ENCODE assay signal across 10 cellular contexts in the genomic region with DNA sequence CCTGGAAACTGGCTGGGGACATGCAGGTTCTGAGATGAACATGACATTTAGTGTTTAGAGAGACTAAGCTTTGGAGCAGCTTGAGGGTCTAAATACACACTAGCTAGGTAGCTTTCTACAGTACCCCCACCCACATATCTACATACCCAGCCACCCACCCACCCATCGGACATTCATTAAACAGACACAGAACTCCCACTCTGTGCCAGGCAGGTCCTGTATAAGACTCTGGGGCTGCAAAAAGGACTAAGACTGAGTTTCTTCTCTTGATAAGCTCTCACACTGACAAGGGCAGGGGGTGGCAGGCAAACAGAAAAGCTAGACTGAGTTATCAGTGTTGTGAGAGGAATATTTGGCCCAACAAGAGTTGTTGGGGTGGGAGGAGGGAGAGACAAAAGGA. TPM values are rescaled to one million over a fixed set of nuclear protein-coding genes. Genes with fewer than 3 reads are reported as not detected.
DNase-seq lines count a peak whose midpoint lies in the region; FAIRE-seq and TF ChIP-seq lines count a peak whose summit lies in the region.
"Had no signal": no experiment of that assay in that cellular context is flagged by ENCODE, and none has a peak within 500 bp of the region (broad histone marks: within the 10 kb centered on the region; RNA-seq: fewer than 3 reads in every experiment).

No MANE protein-coding gene starts in this region.

- TF ChIP-seq CTCF in C4-2B (conservative IDR thresholded peaks at IDR 0.05) (no peak), endothelial cell of umbilical vein (IDR thresholded peaks at IDR 0.05; ENCODE audit: extremely low read depth in 1 of 2, insufficient read depth in 1 of 2, low read depth in 1 of 2, low read length in 2 of 2) (no peak), neutrophil (IDR thresholded peaks at IDR 0.05) (no peak)

- no peak overlapping the region for H3K4me2 ChIP-seq in endothelial cell of umbilical vein (ENCODE audit: insufficient read depth, low read length)

- H3K9me3 ChIP-seq in SK-N-MC (ENCODE audit: low read depth, low read length) (no peaks in the 10 kb centered on the region), endothelial cell of umbilical vein (replicated peaks; ENCODE audit: control insufficient read depth, insufficient read depth, low read length) (no peaks in the 10 kb centered on the region), neutrophil (no peaks in the 10 kb centered on the region)

- peaks cover 99% of the 10 kb centered on the region for H3K79me2 ChIP-seq in endothelial cell of umbilical vein (ENCODE audit: control insufficient read depth, insufficient read depth, low read length)

- BruUV-seq in endothelial cell of umbilical vein (replicated peaks; lab: Mats Ljungman, UMichigan) = no TSS peak

- H3K9ac ChIP-seq in SK-N-MC (ENCODE audit: insufficient read length) (no peak overlapping the region), endothelial cell of umbilical vein (replicated peaks; ENCODE audit: extremely low read depth, insufficient read depth, low read length) (no peak overlapping the region)

- CTCF ChIA-PET in endothelial cell of umbilical vein (lab: Charles Lee) = interaction anchor here (2.8 to 4.8 kb wide), 4 partner anchors 10 to 25 kb away, joined by 14 to 62 read pairs (median 36); a partner anchor contains a TSS

- H3K27ac ChIP-seq in C4-2B (peak overlapping the region; percentile 84), SK-N-MC (peak overlapping the region; percentile 77), endothelial cell of umbilical vein (ENCODE audit: insufficient read depth, low read depth, low read length) (peak overlapping the region; percentile 97), neutrophil (peak overlapping the region; percentile 96)

- peaks cover 6% of the 10 kb centered on the region for H4K20me1 ChIP-seq in endothelial cell of umbilical vein (replicated peaks; ENCODE audit: control insufficient read depth, extremely low read depth, insufficient read depth, low read length)

- H2AFZ ChIP-seq in endothelial cell of umbilical vein (ENCODE audit: low read depth, low read length) = no peak overlapping the region

- H3K36me3 ChIP-seq in SK-N-MC (ENCODE audit: insufficient read depth, low read length) (peaks cover 30% of the 10 kb centered on the region; the same call in 1 of the 2 replicates), endothelial cell of umbilical vein (ENCODE audit: control insufficient read depth in 2 of 2, extremely low read depth in 1 of 2, insufficient read depth in 2 of 2, low read length in 2 of 2) (peaks cover 6 to 7% of the 10 kb centered on the region in 2 experiments), neutrophil (peaks cover 12% of the 10 kb centered on the region)

- DNase-seq in SK-N-MC (ENCODE audit: low read depth, low spot score) (no peak), endothelial cell of umbilical vein (ENCODE audit: low read depth, low spot score) (no peak), AML-193 (lab: John Stamatoyannopoulos, UW) (no peak), NCI-H69 (lab: John Stamatoyannopoulos, UW) (no peak), T1000 (lab: John Stamatoyannopoulos, UW) (no peak), AG08396 (ENCODE audit: low spot score) (no peak)
- DNase-seq: NK-92 treated with Interleukin-12 subunit alpha and Interleukin-12 subunit beta, amount 100 ng/mL, for 24 hours had no signal

- H3K27me3 ChIP-seq in endothelial cell of umbilical vein (ENCODE audit: control insufficient read depth in 2 of 2, insufficient read depth in 2 of 2, low read length in 2 of 2) = no peaks in the 10 kb centered on the region
- no peaks in the 10 kb centered on the region for H3K27me3 ChIP-seq in neutrophil

- intact Hi-C loops in endothelial cell of umbilical vein (cut with micrococcal nuclease) = no loop called here

- no peak overlapping the region for H3K4me3 ChIP-seq in SK-N-MC
- no peak overlapping the region for H3K4me3 ChIP-seq in endothelial cell of umbilical vein (replicated peaks in 1 of 3; ENCODE audit: insufficient read depth in 1 of 3, low read depth in 1 of 3, low read length in 3 of 3)
- H3K4me3 ChIP-seq in neutrophil (ENCODE audit: low read depth in 1 of 2, low read length in 1 of 2) = peak overlapping the region in 1 of 2 experiments; percentile 64

- H3K9me1 ChIP-seq in endothelial cell of umbilical vein (replicated peaks; ENCODE audit: control insufficient read depth, extremely low read depth, insufficient read depth, low read length) = no peaks in the 10 kb centered on the region

- POLR2A ChIA-PET in endothelial cell of umbilical vein (lab: Charles Lee) = no interaction called here

- dilution Hi-C loops in endothelial cell of umbilical vein (cut with MboI; ENCODE audit: extremely low pct_ligation_motif_present, low sequenced_read_pairs) = no loop called here

- TF ChIP-seq POLR2A in endothelial cell of umbilical vein (IDR thresholded peaks at IDR 0.05; ENCODE audit: low read depth, low read length) = no peak

- no peak for FAIRE-seq in endothelial cell of umbilical vein (lab: Jason Lieb, UNC)
- FAIRE-seq: HepG2 had no signal

- peaks cover 48% of the 10 kb centered on the region for H3K4me1 ChIP-seq in endothelial cell of umbilical vein (ENCODE audit: control insufficient read depth, extremely low read depth, insufficient read depth, low read length)
- H3K4me1 ChIP-seq in neutrophil (ENCODE audit: control insufficient read depth in 1 of 2, insufficient read depth in 1 of 2, low read depth in 1 of 2, low read length in 1 of 2) = peaks cover 52 to 53% of the 10 kb centered on the region in 2 experiments

TF ChIP-seq in endothelial cell of umbilical vein, 7 proteins besides CTCF, POLR2A, EP300 and RAD21:
- no peak for TF ChIP-seq EZH2 (IDR thresholded peaks at IDR 0.05; ENCODE audit: borderline replicate concordance, low read depth, low read length, severe bottlenecking)
- TF ChIP-seq POLR2AphosphoS5 (IDR thresholded peaks at IDR 0.05; ENCODE audit: insufficient read depth, low read depth, low read length) = no peak
- TF ChIP-seq, protein P1, sequence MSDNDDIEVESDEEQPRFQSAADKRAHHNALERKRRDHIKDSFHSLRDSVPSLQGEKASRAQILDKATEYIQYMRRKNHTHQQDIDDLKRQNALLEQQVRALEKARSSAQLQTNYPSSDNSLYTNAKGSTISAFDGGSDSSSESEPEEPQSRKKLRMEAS (IDR thresholded peaks at IDR 0.05; ENCODE audit: insufficient read depth, insufficient read length) = no peak
- TF ChIP-seq FOS (IDR thresholded peaks at IDR 0.05; ENCODE audit: borderline replicate concordance, insufficient read depth, low read length) = no peak
- no peak for TF ChIP-seq JUN (IDR thresholded peaks at IDR 0.05; ENCODE audit: borderline replicate concordance, insufficient read depth, insufficient read length, low read depth)
- TF ChIP-seq GATA2 (IDR thresholded peaks at IDR 0.05; ENCODE audit: insufficient read depth, insufficient read length, low read depth, low read length) = no peak
- no peak for TF ChIP-seq MYC (IDR thresholded peaks at IDR 0.05; ENCODE audit: low read depth, low read length)

RNA-seq across cellular contexts. Expression of a gene that starts 6.7 kb away (rescaled TPM):
- total RNA-seq in endothelial cell of umbilical vein = 193 and 199 TPM in 2 replicates
- 69.7 and 72.8 TPM in 2 replicates for polyA plus RNA-seq in endothelial cell of umbilical vein
- 83.1 and 87.7 TPM in 2 replicates for polyA plus RNA-seq in endothelial cell of umbilical vein (2011; cell fraction: cytosol; rRNA removed)
- 96.6 and 103 TPM in 2 replicates for polyA plus RNA-seq in endothelial cell of umbilical vein (2011; cell fraction: nucleus; rRNA removed)
- 92.9 and 99.3 TPM in 2 replicates for polyA plus RNA-seq in endothelial cell of umbilical vein (2012)
- 30.7 and 35.9 TPM in 2 replicates for polyA minus RNA-seq in endothelial cell of umbilical vein
- polyA minus RNA-seq in endothelial cell of umbilical vein (2011; cell fraction: cytosol; rRNA and poly(A)+ RNA removed) = 29.4 TPM
- polyA minus RNA-seq in endothelial cell of umbilical vein (2011; cell fraction: nucleus; rRNA and poly(A)+ RNA removed) = 23.7 and 46.5 TPM in 2 replicates

RNA-seq across cellular contexts. Expression of a gene that starts 13.4 kb away (rescaled TPM):
- 87.7 and 93.4 TPM in 2 replicates for total RNA-seq in endothelial cell of umbilical vein
- 89.3 and 125 TPM in 2 replicates for polyA plus RNA-seq in endothelial cell of umbilical vein
- 108 and 132 TPM in 2 replicates for polyA plus RNA-seq in endothelial cell of umbilical vein (2011; cell fraction: cytosol; rRNA removed)
- polyA plus RNA-seq in endothelial cell of umbilical vein (2011; cell fraction: nucleus; rRNA removed) = 63.6 and 73.8 TPM in 2 replicates
- 92.2 and 107 TPM in 2 replicates for polyA plus RNA-seq in endothelial cell of umbilical vein (2012)
- polyA minus RNA-seq in endothelial cell of umbilical vein = 39.8 and 43.5 TPM in 2 replicates
- polyA minus RNA-seq in endothelial cell of umbilical vein (2011; cell fraction: cytosol; rRNA and poly(A)+ RNA removed) = 44.3 TPM
- 13.5 and 18.9 TPM in 2 replicates for polyA minus RNA-seq in endothelial cell of umbilical vein (2011; cell fraction: nucleus; rRNA and poly(A)+ RNA removed)

RNA-seq across cellular contexts. Expression of a gene that starts 37.7 kb away (rescaled TPM):
- 0.78 and 1.3 TPM in 2 replicates for total RNA-seq in endothelial cell of umbilical vein
- polyA plus RNA-seq in endothelial cell of umbilical vein = 1.2 and 1.6 TPM in 2 replicates
- 0.83 and 0.97 TPM in 2 replicates for polyA plus RNA-seq in endothelial cell of umbilical vein (2011; cell fraction: cytosol; rRNA removed)
- 0.75 and 0.77 TPM in 2 replicates for polyA plus RNA-seq in endothelial cell of umbilical vein (2011; cell fraction: nucleus; rRNA removed)
- 1.4 and 2.9 TPM in 2 replicates for polyA plus RNA-seq in endothelial cell of umbilical vein (2012)
- 0.73 and 1.1 TPM in 2 replicates for polyA minus RNA-seq in endothelial cell of umbilical vein
- not detected for polyA minus RNA-seq in endothelial cell of umbilical vein (2011; cell fraction: cytosol; rRNA and poly(A)+ RNA removed)
- 0.19 TPM in 2 replicates for polyA minus RNA-seq in endothelial cell of umbilical vein (2011; cell fraction: nucleus; rRNA and poly(A)+ RNA removed)
